Comparison of ENCODE assay signal across 9 cellular contexts in the genomic region with DNA sequence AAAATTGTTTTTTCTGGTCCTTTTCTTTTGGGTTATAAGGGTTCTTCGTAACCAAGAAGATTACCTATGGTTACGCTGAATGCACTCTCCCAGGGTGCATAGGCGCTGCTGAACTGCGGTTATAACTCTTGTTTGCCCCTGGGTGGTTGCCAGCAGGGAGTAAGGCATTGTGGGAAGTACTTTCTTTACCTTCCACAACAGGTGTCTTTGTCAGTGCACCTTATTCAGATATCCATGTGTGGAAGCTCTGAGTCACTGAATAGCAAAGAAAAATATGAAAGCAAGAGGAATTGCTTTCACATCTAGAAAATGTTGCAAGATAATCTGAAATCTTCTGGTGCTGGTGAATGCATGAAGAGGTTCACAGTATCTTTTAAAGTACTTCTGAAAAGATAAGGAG.
DNase-seq lines count a peak whose midpoint lies in the region; ATAC-seq and TF ChIP-seq lines count a peak whose summit lies in the region.
"Had no signal": no experiment of that assay in that cellular context is flagged by ENCODE, and none has a peak within 500 bp of the region (broad histone marks: within the 10 kb centered on the region; RNA-seq: fewer than 3 reads in every experiment).

No MANE protein-coding gene starts in this region.

- no peaks in the 10 kb centered on the region for H3K27me3 ChIP-seq in colonic mucosa
- H3K27me3 ChIP-seq: adrenal gland had no signal

- no peaks in the 10 kb centered on the region for H3K9me3 Mint-ChIP-seq in progenitor cell of endocrine pancreas (ENCODE audit: low read depth)

- no peak for TF ChIP-seq CTCF in colonic mucosa (IDR thresholded peaks at IDR 0.05)
- no peak for TF ChIP-seq CTCF in progenitor cell of endocrine pancreas (IDR thresholded peaks at IDR 0.05; ENCODE audit: unreplicated experiment)

- no peaks in the 10 kb centered on the region for H3K4me1 ChIP-seq in colonic mucosa

- no peak for ATAC-seq in HG02981 (IDR thresholded peaks at IDR 0.05; ENCODE audit: unreplicated experiment)
- ATAC-seq in GM19328 (IDR thresholded peaks at IDR 0.05; ENCODE audit: unreplicated experiment) = no peak

- peak overlapping the region; percentile 16 for H3K4me3 ChIP-seq in colonic mucosa

- H3K27ac ChIP-seq in colonic mucosa = peak overlapping the region; percentile 77
- H3K27ac ChIP-seq: adrenal gland had no signal

- no peaks in the 10 kb centered on the region for H3K36me3 ChIP-seq in colonic mucosa
- H3K36me3 ChIP-seq: adrenal gland had no signal

- H3K9me3 ChIP-seq in colonic mucosa = no peaks in the 10 kb centered on the region
- H3K9me3 ChIP-seq: adrenal gland had no signal

- H3K4me3 Mint-ChIP-seq in progenitor cell of endocrine pancreas (ENCODE audit: low read depth) = peak overlapping the region; percentile 69

- peak; percentile 5 for DNase-seq in NOMO-1 treated with DMSO at 0.1 percent for 48 hours (lab: John Stamatoyannopoulos, UW; ENCODE audit: unreplicated experiment)
- DNase-seq in NOMO-1 treated with dmso at 0.1 percent for 144 hours (lab: John Stamatoyannopoulos, UW; ENCODE audit: unreplicated experiment) = no peak
- DNase-seq in NCI-H774 (lab: John Stamatoyannopoulos, UW) = peak; percentile 92
- DNase-seq in colonic mucosa = peak; percentile 89
- no peak for DNase-seq in progenitor cell of endocrine pancreas (ENCODE audit: low spot score, unreplicated experiment)
- DNase-seq in HK-2 (ENCODE audit: unreplicated experiment) = no peak

- no peaks in the 10 kb centered on the region for H3K36me3 Mint-ChIP-seq in progenitor cell of endocrine pancreas (ENCODE audit: insufficient read depth)

- peaks cover 50% of the 10 kb centered on the region for H3K4me1 Mint-ChIP-seq in progenitor cell of endocrine pancreas (ENCODE audit: low read depth)

- intact Hi-C loops in colonic mucosa (cut with DNase I) = no loop called here

- peak overlapping the region in 1 of 2 donors; percentile 75 for H3K9ac ChIP-seq in colonic mucosa (ENCODE audit: low read depth in 2 of 2, low read length in 2 of 2)

- H3K27me3 Mint-ChIP-seq in progenitor cell of endocrine pancreas = no peaks in the 10 kb centered on the region

- peak overlapping the region; percentile 91 for H3K27ac Mint-ChIP-seq in progenitor cell of endocrine pancreas

Comparison
In these comparisons a context has a peak if more than half of its experiments do, and no peak if none do; other contexts are left out.
1. DNase-seq: peak in NOMO-1 treated with DMSO at 0.1 percent for 48 hours (single experiment), NCI-H774 (single experiment) and colonic mucosa (single experiment); none in NOMO-1 treated with dmso at 0.1 percent for 144 hours (single experiment), progenitor cell of endocrine pancreas (single experiment) and HK-2 (single experiment).